In genomic region chr7:30789334-30789711, GRCh38 we compare ENCODE assay signal across 9 cellular contexts. TPM values are rescaled to one million over a fixed set of nuclear protein-coding genes. Genes with fewer than 3 reads are reported as not detected.
DNase-seq lines count a peak whose midpoint lies in the region; ATAC-seq and TF ChIP-seq lines count a peak whose summit lies in the region.
"Had no signal": no experiment of that assay in that cellular context is flagged by ENCODE, and none has a peak within 500 bp of the region (broad histone marks: within the 10 kb centered on the region; RNA-seq: fewer than 3 reads in every experiment).

No MANE protein-coding gene starts in this region.

- H3K9me3 Mint-ChIP-seq in stimulated activated effector memory CD8-positive, alpha-beta T cell treated with anti-CD3 and anti-CD28 coated beads, Interleukin-12 subunit alpha, Interleukin-12 subunit beta, amount 100 ng/mL, for 72 hours = no peaks in the 10 kb centered on the region
- H3K9me3 Mint-ChIP-seq: T-helper 1 cell treated with Interleukin-12 subunit alpha and Interleukin-12 subunit beta and Interleukin-4 antibody, amounts not matched to agents 30 μg/mL and 1 μg/mL, for 36 hours had no signal

- ATAC-seq in stimulated activated effector memory CD8-positive, alpha-beta T cell treated with anti-CD3 and anti-CD28 coated beads, Interleukin-12 subunit alpha, Interleukin-12 subunit beta, amount 100 ng/mL, for 72 hours = no peak

- H3K27me3 ChIP-seq in ascending aorta = no peaks in the 10 kb centered on the region
- no peaks in the 10 kb centered on the region for H3K27me3 ChIP-seq in left ventricle myocardium inferior (ENCODE audit: low read depth)
- no peaks in the 10 kb centered on the region for H3K27me3 ChIP-seq in suprapubic skin
- H3K27me3 ChIP-seq in dorsolateral prefrontal cortex = no peaks in the 10 kb centered on the region

- no peak for TF ChIP-seq EP300 in suprapubic skin (IDR thresholded peaks at IDR 0.05)

- H3K36me3 Mint-ChIP-seq in stimulated activated effector memory CD8-positive, alpha-beta T cell treated with anti-CD3 and anti-CD28 coated beads, Interleukin-12 subunit alpha, Interleukin-12 subunit beta, amount 100 ng/mL, for 72 hours = no peaks in the 10 kb centered on the region

- WGBS in suprapubic skin = 66% methylated on average over 3 of the region's 3 CpGs

- H3K4me3 Mint-ChIP-seq in stimulated activated effector memory CD8-positive, alpha-beta T cell treated with anti-CD3 and anti-CD28 coated beads, Interleukin-12 subunit alpha, Interleukin-12 subunit beta, amount 100 ng/mL, for 72 hours = no peak overlapping the region
- H3K4me3 Mint-ChIP-seq: T-helper 1 cell treated with Interleukin-12 subunit alpha and Interleukin-12 subunit beta and Interleukin-4 antibody, amounts not matched to agents 30 μg/mL and 1 μg/mL, for 36 hours had no signal

- H3K36me3 ChIP-seq in ascending aorta (peaks cover 9 to 37% of the 10 kb centered on the region in 2 donors), left ventricle myocardium inferior (peaks cover 43% of the 10 kb centered on the region), suprapubic skin (peaks cover 28% of the 10 kb centered on the region)

- intact Hi-C loops in ascending aorta (cut with DNase I) (loop anchor here (10.0 kb wide), 1 partner anchor 765 kb away; the partner anchor contains the start of genes FKBP14 and PLEKHA8), left ventricle myocardium inferior (cut with micrococcal nuclease) (no loop called here), dorsolateral prefrontal cortex (cut with DNase I) (no loop called here)

- no peak for TF ChIP-seq CTCF in ascending aorta (IDR thresholded peaks at IDR 0.05)
- TF ChIP-seq CTCF in left ventricle myocardium inferior (IDR thresholded peaks at IDR 0.05; ENCODE audit: borderline replicate concordance) = no peak
- TF ChIP-seq CTCF in suprapubic skin (IDR thresholded peaks at IDR 0.05) = no peak
- TF ChIP-seq CTCF in dorsolateral prefrontal cortex (IDR thresholded peaks at IDR 0.05 in 54 of 56, conservative IDR thresholded peaks at IDR 0.05 in 2 of 56; ENCODE audit: low read depth in 1 of 56, partially characterized antibody in 56 of 56) = no peak

- DNase-seq in HS-5 (ENCODE audit: low read depth) = peak; percentile 79
- DNase-seq in ascending aorta (ENCODE audit: low spot score in 2 of 2) = peak; percentile 54 to 87
- no peak for DNase-seq in left ventricle myocardium inferior
- no peak for DNase-seq in suprapubic skin (ENCODE audit: low spot score in 2 of 2)
- no peak for DNase-seq in dorsolateral prefrontal cortex
- no peak for DNase-seq in stimulated activated effector memory CD8-positive, alpha-beta T cell treated with anti-CD3 and anti-CD28 coated beads, Interleukin-12 subunit alpha, Interleukin-12 subunit beta, amount 100 ng/mL, for 72 hours (ENCODE audit: low spot score in 2 of 2)
- DNase-seq in activated naive CD4-positive, alpha-beta T cell (lab: John Stamatoyannopoulos, UW) = no peak
- DNase-seq: activated CD8-positive, alpha-beta memory T cell treated with anti-CD3 and anti-CD28 coated beads, Interleukin-2, amount 50 U/mL, for 4 hours had no signal

- H3K4me3 ChIP-seq in ascending aorta (no peak overlapping the region), left ventricle myocardium inferior (no peak overlapping the region), suprapubic skin (no peak overlapping the region), dorsolateral prefrontal cortex (no peak overlapping the region)

- peak overlapping the region; percentile 76 to 95 for H3K27ac ChIP-seq in ascending aorta
- peak overlapping the region; percentile 37 for H3K27ac ChIP-seq in left ventricle myocardium inferior (replicated peaks)
- H3K27ac ChIP-seq in suprapubic skin = peak overlapping the region; percentile 49
- H3K27ac ChIP-seq in dorsolateral prefrontal cortex = no peak overlapping the region

- H3K9me3 ChIP-seq in ascending aorta (no peaks in the 10 kb centered on the region), left ventricle myocardium inferior (replicated peaks) (no peaks in the 10 kb centered on the region), suprapubic skin (no peaks in the 10 kb centered on the region)

- H3K27ac Mint-ChIP-seq in stimulated activated effector memory CD8-positive, alpha-beta T cell treated with anti-CD3 and anti-CD28 coated beads, Interleukin-12 subunit alpha, Interleukin-12 subunit beta, amount 100 ng/mL, for 72 hours = no peak overlapping the region
- H3K27ac Mint-ChIP-seq: T-helper 1 cell treated with Interleukin-12 subunit alpha and Interleukin-12 subunit beta and Interleukin-4 antibody, amounts not matched to agents 30 μg/mL and 1 μg/mL, for 36 hours had no signal

- H3K4me1 ChIP-seq in ascending aorta = peaks cover 3 to 12% of the 10 kb centered on the region in 2 donors
- peaks cover 11% of the 10 kb centered on the region for H3K4me1 ChIP-seq in left ventricle myocardium inferior
- peaks cover 3% of the 10 kb centered on the region for H3K4me1 ChIP-seq in suprapubic skin

- H3K4me1 Mint-ChIP-seq in stimulated activated effector memory CD8-positive, alpha-beta T cell treated with anti-CD3 and anti-CD28 coated beads, Interleukin-12 subunit alpha, Interleukin-12 subunit beta, amount 100 ng/mL, for 72 hours = no peaks in the 10 kb centered on the region

- no peak for TF ChIP-seq POLR2A in suprapubic skin (IDR thresholded peaks at IDR 0.05)

RNA-seq across cellular contexts. Expression of gene MINDY4, which starts 18.1 kb away (rescaled TPM):
- total RNA-seq in ascending aorta = 6.0 TPM
- 3.8 TPM for total RNA-seq in left ventricle myocardium inferior
- total RNA-seq in suprapubic skin = 10 to 100 TPM in 1 of 4 donors, 1 to 10 TPM in 3; 4.6 to 10.5 (median 6.1) TPM
- total RNA-seq in dorsolateral prefrontal cortex = 10 to 100 TPM in 114 of 120 experiments, 1 to 10 TPM in 6; 5.9 to 24.0 (median 14.6) TPM

RNA-seq across cellular contexts. Expression of gene INMT, which starts 37.4 kb away (rescaled TPM):
- total RNA-seq in ascending aorta (51.8 TPM), left ventricle myocardium inferior (49.5 TPM), suprapubic skin (1 to 10 TPM; 1.3 to 9.7 (median 4.2) TPM), dorsolateral prefrontal cortex (10 to 100 TPM in 1 of 120 experiments, 1 to 10 TPM in 55, under 1 TPM in 62, not detected in 2; 0.17 to 11.8 (median 0.94) TPM)

Comparison
In these comparisons a context has a peak if more than half of its experiments do, and no peak if none do; other contexts are left out.
1. DNase-seq: peak in HS-5 (single experiment) and ascending aorta (2 of 2); none in left ventricle myocardium inferior (single experiment), suprapubic skin (0 of 2), dorsolateral prefrontal cortex (0 of 10), stimulated activated effector memory CD8-positive, alpha-beta T cell treated with anti-CD3 and anti-CD28 coated beads, Interleukin-12 subunit alpha, Interleukin-12 subunit beta, amount 100 ng/mL, for 72 hours (0 of 2) and activated naive CD4-positive, alpha-beta T cell (0 of 4).
2. H3K27ac ChIP-seq: peak in ascending aorta (2 of 2), left ventricle myocardium inferior (single experiment) and suprapubic skin (single experiment); none in dorsolateral prefrontal cortex (0 of 59).